In the genomic region with DNA sequence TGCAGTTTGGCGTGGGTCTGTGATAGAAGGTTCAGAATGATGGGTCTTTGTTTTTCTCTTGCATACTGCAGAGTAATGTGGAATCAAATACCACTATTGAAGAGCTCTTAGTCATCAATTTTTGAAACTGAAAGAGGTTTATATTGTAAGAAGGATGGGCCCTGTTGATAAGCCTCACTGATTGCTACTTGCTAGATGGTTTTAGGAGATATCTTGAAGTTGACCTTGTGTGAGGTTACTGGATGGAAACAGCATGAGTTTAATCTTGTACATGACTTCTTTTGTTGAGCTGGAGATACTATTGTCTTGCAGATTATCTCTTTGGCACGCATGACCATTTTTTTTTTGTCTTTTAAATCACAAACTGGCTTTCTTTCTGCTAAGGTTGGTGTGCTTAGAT, we compare ENCODE assay signal across 9 cellular contexts. TPM values are rescaled to one million over a fixed set of nuclear protein-coding genes. Genes with fewer than 3 reads are reported as not detected.
DNase-seq lines count a peak whose midpoint lies in the region; ATAC-seq and TF ChIP-seq lines count a peak whose summit lies in the region.
"Had no signal": no experiment of that assay in that cellular context is flagged by ENCODE, and none has a peak within 500 bp of the region (broad histone marks: within the 10 kb centered on the region; RNA-seq: fewer than 3 reads in every experiment).

No MANE protein-coding gene starts in this region.

- no peaks in the 10 kb centered on the region for H3K27me3 ChIP-seq in osteoblast (ENCODE audit: insufficient read depth, low read length)

- H3K27ac Mint-ChIP-seq in activated T-helper 17 cell treated with anti-CD3 and anti-CD28 coated beads, Interleukin-2, amount 50 U/mL, for 72 hours = no peak overlapping the region
- no peak overlapping the region for H3K27ac Mint-ChIP-seq in Calu3 (ENCODE audit: unreplicated experiment)

- CTCF ChIA-PET in GM10248 (lab: Yijun Ruan, JAX) (interaction anchor here (1.2 to 2.5 kb wide), 3 partner anchors 10 to 467 kb away, joined by 3 to 11 read pairs (median 3); a partner anchor contains a TSS), Calu3 (lab: Charles Lee) (interaction anchor here (0.7 kb wide), 1 partner anchor 24 kb away, joined by 4 read pairs; no protein-coding TSS in a partner anchor)

- BruUV-seq in Calu3 (replicated peaks; lab: Mats Ljungman, UMichigan) = no TSS peak

- DNase-seq in GM10248 (ENCODE audit: extremely low spot score) = peak; percentile 56
- DNase-seq in NCI-H1436 treated with DMSO at 0.1 percent for 48 hours (lab: John Stamatoyannopoulos, UW) = no peak
- DNase-seq in Calu3 = no peak
- no peak for DNase-seq in NCI-H1930 (lab: John Stamatoyannopoulos, UW)
- no peak for DNase-seq in osteoblast (ENCODE audit: insufficient read length, low spot score, missing footprints)
- DNase-seq: mucosa of descending colon had no signal

- H3K9me3 ChIP-seq in osteoblast (ENCODE audit: low read depth, low read length) = no peaks in the 10 kb centered on the region
- H3K9me3 ChIP-seq: mucosa of descending colon had no signal

- H3K27me3 Mint-ChIP-seq in activated T-helper 17 cell treated with anti-CD3 and anti-CD28 coated beads, Interleukin-2, amount 50 U/mL, for 72 hours = no peaks in the 10 kb centered on the region
- no peaks in the 10 kb centered on the region for H3K27me3 Mint-ChIP-seq in Calu3 (ENCODE audit: unreplicated experiment)

- intact Hi-C loops in Calu3 (cut with micrococcal nuclease; ENCODE audit: unreplicated experiment) = no loop called here

- H3K36me3 ChIP-seq in osteoblast (ENCODE audit: insufficient read depth, low read length) = peaks cover 14% of the 10 kb centered on the region

- H2AFZ ChIP-seq in osteoblast (ENCODE audit: low read length) = no peak overlapping the region

- ATAC-seq in GM19467 (IDR thresholded peaks at IDR 0.05; ENCODE audit: unreplicated experiment) = peak; percentile 64
- peak; percentile 74 for ATAC-seq in HG03135 (IDR thresholded peaks at IDR 0.05; ENCODE audit: unreplicated experiment)
- ATAC-seq in activated T-helper 17 cell treated with anti-CD3 and anti-CD28 coated beads, Interleukin-2, amount 50 U/mL, for 72 hours (replicated peaks) = peak; percentile 43
- ATAC-seq: mucosa of descending colon had no signal

- peaks cover 14% of the 10 kb centered on the region for H3K4me1 Mint-ChIP-seq in activated T-helper 17 cell treated with anti-CD3 and anti-CD28 coated beads, Interleukin-2, amount 50 U/mL, for 72 hours
- H3K4me1 Mint-ChIP-seq in Calu3 (ENCODE audit: low read depth, unreplicated experiment) = peaks cover 51% of the 10 kb centered on the region

- H4K20me1 ChIP-seq in osteoblast (ENCODE audit: insufficient read depth, low read length) = peaks cover 24% of the 10 kb centered on the region

- H3K27ac ChIP-seq in osteoblast (ENCODE audit: low read depth, low read length) = no peak overlapping the region

- H3K36me3 Mint-ChIP-seq in activated T-helper 17 cell treated with anti-CD3 and anti-CD28 coated beads, Interleukin-2, amount 50 U/mL, for 72 hours (ENCODE audit: low read depth) = no peaks in the 10 kb centered on the region
- peaks cover 4% of the 10 kb centered on the region for H3K36me3 Mint-ChIP-seq in Calu3 (ENCODE audit: insufficient read depth, unreplicated experiment)

- H3K4me1 ChIP-seq in osteoblast (ENCODE audit: insufficient read depth, low read length) = peaks cover 39% of the 10 kb centered on the region

- POLR2A ChIA-PET in GM10248 (lab: Yijun Ruan, JAX) = interaction anchor here (0.5 kb wide), 1 partner anchor 8 kb away, joined by 3 read pairs; no protein-coding TSS in a partner anchor

- H3K4me3 Mint-ChIP-seq in activated T-helper 17 cell treated with anti-CD3 and anti-CD28 coated beads, Interleukin-2, amount 50 U/mL, for 72 hours = no peak overlapping the region
- no peak overlapping the region for H3K4me3 Mint-ChIP-seq in Calu3 (ENCODE audit: low read depth, unreplicated experiment)

- no peaks in the 10 kb centered on the region for H3K9me3 Mint-ChIP-seq in activated T-helper 17 cell treated with anti-CD3 and anti-CD28 coated beads, Interleukin-2, amount 50 U/mL, for 72 hours
- no peaks in the 10 kb centered on the region for H3K9me3 Mint-ChIP-seq in Calu3 (ENCODE audit: low read depth, unreplicated experiment)

- H3K4me2 ChIP-seq in osteoblast (ENCODE audit: insufficient read depth, low read length) = no peak overlapping the region

- peaks cover 82% of the 10 kb centered on the region for H3K79me2 ChIP-seq in osteoblast (ENCODE audit: insufficient read depth, low read length)

- no peak overlapping the region for H3K4me3 ChIP-seq in osteoblast (ENCODE audit: insufficient read depth, low read length)
- H3K4me3 ChIP-seq: mucosa of descending colon had no signal

- TF ChIP-seq CTCF in GM10248 (IDR thresholded peaks at IDR 0.05; ENCODE audit: control extremely low read depth, extremely low read depth, low read depth, missing control alignments) (no peak), Calu3 (IDR thresholded peaks at IDR 0.05; ENCODE audit: unreplicated experiment) (no peak), osteoblast (IDR thresholded peaks at IDR 0.05; ENCODE audit: extremely low read depth, low read depth, low read length) (no peak)

RNA-seq across cellular contexts. Expression of a gene that starts 13.8 kb away (rescaled TPM):
- total RNA-seq in activated T-helper 17 cell treated with anti-CD3 and anti-CD28 coated beads, Interleukin-2, amount 50 U/mL, for 72 hours = 10 to 100 TPM in 1 of 2 donors, 1 to 10 TPM in 1; 7.8 to 15.7 TPM
- total RNA-seq in Calu3 (2022) (37.3 and 45.6 TPM in 2 replicates), osteoblast (17.7 and 21.0 TPM in 2 replicates)
